In the genomic region with DNA sequence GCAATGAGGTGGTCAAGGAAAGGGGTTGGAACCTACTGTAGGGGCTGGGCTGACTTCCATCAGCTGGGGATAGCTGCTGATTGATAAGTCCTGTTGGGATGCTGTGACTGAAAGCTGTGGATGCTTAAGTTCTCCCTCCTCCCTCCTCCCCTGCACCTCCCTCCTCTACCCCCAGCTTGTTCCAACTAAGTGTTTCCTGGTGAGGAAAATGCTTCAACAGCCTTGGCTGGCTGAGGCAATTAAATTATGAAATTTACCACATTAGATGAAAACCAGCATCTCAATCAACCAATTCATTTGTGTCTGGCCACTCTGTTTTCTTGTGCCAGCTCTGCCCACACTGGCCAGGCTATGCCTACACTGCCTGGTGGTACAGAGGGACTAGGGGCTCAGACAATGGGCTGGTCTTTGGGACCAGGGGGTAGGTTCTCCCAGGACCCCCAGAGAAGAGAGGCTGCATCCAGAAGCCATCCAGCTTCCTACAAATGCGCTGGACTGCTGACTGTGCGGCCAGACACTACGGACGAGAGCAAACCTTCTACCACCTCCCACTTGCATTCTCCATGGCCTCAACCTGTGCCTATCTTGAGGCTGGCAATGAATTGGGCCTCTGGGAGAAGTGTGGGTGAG, we compare ENCODE assay signal across 1 cellular context.
TF ChIP-seq lines count a peak whose summit lies in the region.

No MANE protein-coding gene starts in this region.

TF ChIP-seq in SK-N-SH treated with all-trans-retinoic acid at 6 μM for 48 hours, 23 proteins besides CTCF, POLR2A, EP300 and RAD21 (continued from another document):
- TF ChIP-seq, protein P1, sequence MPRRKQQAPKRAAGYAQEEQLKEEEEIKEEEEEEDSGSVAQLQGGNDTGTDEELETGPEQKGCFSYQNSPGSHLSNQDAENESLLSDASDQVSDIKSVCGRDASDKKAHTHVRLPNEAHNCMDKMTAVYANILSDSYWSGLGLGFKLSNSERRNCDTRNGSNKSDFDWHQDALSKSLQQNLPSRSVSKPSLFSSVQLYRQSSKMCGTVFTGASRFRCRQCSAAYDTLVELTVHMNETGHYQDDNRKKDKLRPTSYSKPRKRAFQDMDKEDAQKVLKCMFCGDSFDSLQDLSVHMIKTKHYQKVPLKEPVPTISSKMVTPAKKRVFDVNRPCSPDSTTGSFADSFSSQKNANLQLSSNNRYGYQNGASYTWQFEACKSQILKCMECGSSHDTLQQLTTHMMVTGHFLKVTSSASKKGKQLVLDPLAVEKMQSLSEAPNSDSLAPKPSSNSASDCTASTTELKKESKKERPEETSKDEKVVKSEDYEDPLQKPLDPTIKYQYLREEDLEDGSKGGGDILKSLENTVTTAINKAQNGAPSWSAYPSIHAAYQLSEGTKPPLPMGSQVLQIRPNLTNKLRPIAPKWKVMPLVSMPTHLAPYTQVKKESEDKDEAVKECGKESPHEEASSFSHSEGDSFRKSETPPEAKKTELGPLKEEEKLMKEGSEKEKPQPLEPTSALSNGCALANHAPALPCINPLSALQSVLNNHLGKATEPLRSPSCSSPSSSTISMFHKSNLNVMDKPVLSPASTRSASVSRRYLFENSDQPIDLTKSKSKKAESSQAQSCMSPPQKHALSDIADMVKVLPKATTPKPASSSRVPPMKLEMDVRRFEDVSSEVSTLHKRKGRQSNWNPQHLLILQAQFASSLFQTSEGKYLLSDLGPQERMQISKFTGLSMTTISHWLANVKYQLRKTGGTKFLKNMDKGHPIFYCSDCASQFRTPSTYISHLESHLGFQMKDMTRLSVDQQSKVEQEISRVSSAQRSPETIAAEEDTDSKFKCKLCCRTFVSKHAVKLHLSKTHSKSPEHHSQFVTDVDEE (CRISPR knock-in tag; IDR thresholded peaks at IDR 0.05) = no peak
- TF ChIP-seq, protein P2, sequence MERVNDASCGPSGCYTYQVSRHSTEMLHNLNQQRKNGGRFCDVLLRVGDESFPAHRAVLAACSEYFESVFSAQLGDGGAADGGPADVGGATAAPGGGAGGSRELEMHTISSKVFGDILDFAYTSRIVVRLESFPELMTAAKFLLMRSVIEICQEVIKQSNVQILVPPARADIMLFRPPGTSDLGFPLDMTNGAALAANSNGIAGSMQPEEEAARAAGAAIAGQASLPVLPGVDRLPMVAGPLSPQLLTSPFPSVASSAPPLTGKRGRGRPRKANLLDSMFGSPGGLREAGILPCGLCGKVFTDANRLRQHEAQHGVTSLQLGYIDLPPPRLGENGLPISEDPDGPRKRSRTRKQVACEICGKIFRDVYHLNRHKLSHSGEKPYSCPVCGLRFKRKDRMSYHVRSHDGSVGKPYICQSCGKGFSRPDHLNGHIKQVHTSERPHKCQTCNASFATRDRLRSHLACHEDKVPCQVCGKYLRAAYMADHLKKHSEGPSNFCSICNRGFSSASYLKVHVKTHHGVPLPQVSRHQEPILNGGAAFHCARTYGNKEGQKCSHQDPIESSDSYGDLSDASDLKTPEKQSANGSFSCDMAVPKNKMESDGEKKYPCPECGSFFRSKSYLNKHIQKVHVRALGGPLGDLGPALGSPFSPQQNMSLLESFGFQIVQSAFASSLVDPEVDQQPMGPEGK (CRISPR knock-in tag; IDR thresholded peaks at IDR 0.05; ENCODE audit: borderline replicate concordance) = no peak
- TF ChIP-seq, protein P3, sequence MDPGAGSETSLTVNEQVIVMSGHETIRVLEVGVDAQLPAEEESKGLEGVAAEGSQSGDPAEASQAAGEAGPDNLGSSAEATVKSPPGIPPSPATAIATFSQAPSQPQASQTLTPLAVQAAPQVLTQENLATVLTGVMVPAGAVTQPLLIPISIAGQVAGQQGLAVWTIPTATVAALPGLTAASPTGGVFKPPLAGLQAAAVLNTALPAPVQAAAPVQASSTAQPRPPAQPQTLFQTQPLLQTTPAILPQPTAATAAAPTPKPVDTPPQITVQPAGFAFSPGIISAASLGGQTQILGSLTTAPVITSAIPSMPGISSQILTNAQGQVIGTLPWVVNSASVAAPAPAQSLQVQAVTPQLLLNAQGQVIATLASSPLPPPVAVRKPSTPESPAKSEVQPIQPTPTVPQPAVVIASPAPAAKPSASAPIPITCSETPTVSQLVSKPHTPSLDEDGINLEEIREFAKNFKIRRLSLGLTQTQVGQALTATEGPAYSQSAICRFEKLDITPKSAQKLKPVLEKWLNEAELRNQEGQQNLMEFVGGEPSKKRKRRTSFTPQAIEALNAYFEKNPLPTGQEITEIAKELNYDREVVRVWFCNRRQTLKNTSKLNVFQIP (CRISPR knock-in tag; IDR thresholded peaks at IDR 0.05; ENCODE audit: borderline replicate concordance, low read depth) = no peak
- TF ChIP-seq ESRRG (CRISPR knock-in tag; IDR thresholded peaks at IDR 0.05) (no peak), TOX (CRISPR knock-in tag; IDR thresholded peaks at IDR 0.05; ENCODE audit: borderline replicate concordance) (no peak)
